In genomic region chr9:126860757-126861466, GRCh38 we compare ENCODE assay signal across 2 cellular contexts.
TF ChIP-seq lines count a peak whose summit lies in the region.

No MANE protein-coding gene starts in this region.

TF ChIP-seq in WTC11, 78 proteins besides CTCF, POLR2A, EP300 and RAD21 (continues in another document):
- TF ChIP-seq CDX4 (CRISPR knock-in tag; IDR thresholded peaks at IDR 0.05; ENCODE audit: borderline replicate concordance) (no peak), ZBTB21 (CRISPR knock-in tag; IDR thresholded peaks at IDR 0.05; ENCODE audit: borderline replicate concordance) (no peak), FOXP1 (CRISPR knock-in tag; IDR thresholded peaks at IDR 0.05; ENCODE audit: borderline replicate concordance) (0 out of 2 replicates have a peak, but pooled peaks have one; percentile 42), MAX (CRISPR knock-in tag; IDR thresholded peaks at IDR 0.05) (peak; percentile 18; the same call in 1 of the 2 replicates), ZNF423 (CRISPR knock-in tag; IDR thresholded peaks at IDR 0.05) (no peak), AR (CRISPR knock-in tag; IDR thresholded peaks at IDR 0.05) (no peak), ZNF532 (CRISPR knock-in tag; IDR thresholded peaks at IDR 0.05; ENCODE audit: borderline replicate concordance) (no peak), PRRX2 (CRISPR knock-in tag; IDR thresholded peaks at IDR 0.05) (no peak), ZSCAN18 (CRISPR knock-in tag; IDR thresholded peaks at IDR 0.05) (no peak), FOXK1 (CRISPR knock-in tag; IDR thresholded peaks at IDR 0.05) (0 out of 2 replicates have a peak, but pooled peaks have one; percentile 53), ZNF396 (CRISPR knock-in tag; IDR thresholded peaks at IDR 0.05; ENCODE audit: borderline replicate concordance) (no peak), FOXJ3 (CRISPR knock-in tag; IDR thresholded peaks at IDR 0.05; ENCODE audit: borderline replicate concordance) (no peak), CREB1 (CRISPR knock-in tag; IDR thresholded peaks at IDR 0.05) (no peak), GABPB1 (CRISPR knock-in tag; IDR thresholded peaks at IDR 0.05) (no peak), TCF7 (CRISPR knock-in tag; IDR thresholded peaks at IDR 0.05; ENCODE audit: low read depth) (no peak), NR2C2 (CRISPR knock-in tag; IDR thresholded peaks at IDR 0.05) (no peak), ATF3 (CRISPR knock-in tag; conservative IDR thresholded peaks at IDR 0.05) (no peak), RORB (CRISPR knock-in tag; IDR thresholded peaks at IDR 0.05) (no peak)

TF ChIP-seq in endothelial cell of umbilical vein, 7 proteins besides CTCF, POLR2A, EP300 and RAD21:
- TF ChIP-seq GATA2 (IDR thresholded peaks at IDR 0.05; ENCODE audit: insufficient read depth, insufficient read length, low read depth, low read length) (no peak), POLR2AphosphoS5 (IDR thresholded peaks at IDR 0.05; ENCODE audit: insufficient read depth, low read depth, low read length) (no peak), FOS (IDR thresholded peaks at IDR 0.05; ENCODE audit: borderline replicate concordance, insufficient read depth, low read length) (no peak), JUN (IDR thresholded peaks at IDR 0.05; ENCODE audit: borderline replicate concordance, insufficient read depth, insufficient read length, low read depth) (no peak), EZH2 (IDR thresholded peaks at IDR 0.05; ENCODE audit: borderline replicate concordance, low read depth, low read length, severe bottlenecking) (no peak), MAX (IDR thresholded peaks at IDR 0.05; ENCODE audit: insufficient read depth, insufficient read length) (no peak), MYC (IDR thresholded peaks at IDR 0.05; ENCODE audit: low read depth, low read length) (no peak)
